Comparison of ENCODE assay signal across 14 cellular contexts in the genomic region with DNA sequence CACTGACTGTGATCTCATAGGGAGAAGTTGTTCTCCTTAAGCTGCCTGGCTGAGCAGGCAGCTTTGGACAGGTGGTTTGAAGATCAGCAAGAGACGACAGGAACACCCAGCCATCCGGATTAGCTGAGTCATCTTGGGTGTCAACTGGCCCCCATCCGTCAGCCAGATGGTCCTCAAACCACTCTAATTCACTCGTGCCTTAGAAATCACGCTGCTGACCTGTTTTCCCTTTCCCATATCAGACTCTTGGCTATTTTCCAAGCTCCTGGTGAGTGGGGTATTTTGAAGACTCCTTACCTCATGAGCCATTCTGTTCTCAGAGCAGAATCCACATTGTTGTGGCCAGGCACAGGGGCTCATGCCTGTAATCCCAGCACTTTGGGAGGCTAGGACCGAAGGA.
DNase-seq lines count a peak whose midpoint lies in the region; ATAC-seq and TF ChIP-seq lines count a peak whose summit lies in the region.
"Had no signal": no experiment of that assay in that cellular context is flagged by ENCODE, and none has a peak within 500 bp of the region (broad histone marks: within the 10 kb centered on the region; RNA-seq: fewer than 3 reads in every experiment).

No MANE protein-coding gene starts in this region.

- POLR2A ChIA-PET in CD4-positive, alpha-beta T cell (lab: Charles Lee): no interaction called here

- no peak overlapping the region for H3K27ac Mint-ChIP-seq in chondrocyte (ENCODE audit: unreplicated experiment)
- H3K27ac Mint-ChIP-seq in CD4-positive, alpha-beta T cell: no peak overlapping the region
- H3K27ac Mint-ChIP-seq: activated T-helper 2 cell treated with anti-CD3 and anti-CD28 coated beads, Interferon-gamma antibody, Interleukin-2, Interleukin-4, amounts not matched to agents 10 μg/mL and 5 μg/mL and 100 μg/mL, durations not matched to agents 14 hours and 24 hours and 36 hours; HFFc6; IgD-negative memory B cell had no signal

- H3K9ac ChIP-seq in HUES64 (ENCODE audit: low read depth, low read length): no peak overlapping the region

- WGBS in HUES64: 62% methylated on average over 6 of the region's 6 CpGs

- H3K4me1 ChIP-seq in HUES64 (ENCODE audit: insufficient read depth, low read length): peaks cover 25% of the 10 kb centered on the region

- DNase-seq in D341Med (ENCODE audit: low spot score) (peak; percentile 78), SK-N-DZ (ENCODE audit: low spot score) (peak; percentile 17), iris pigment epithelial cell (ENCODE audit: low read depth) (peak; percentile 38), chondrocyte (ENCODE audit: low spot score) (no peak), UCSD-AML1 (lab: John Stamatoyannopoulos, UW; ENCODE audit: unreplicated experiment) (no peak)
- DNase-seq in CD4-positive, alpha-beta T cell: no peak
- DNase-seq: CD4-positive, alpha-beta memory T cell; HFFc6; nucleus accumbens; trophoblast cell had no signal

- no peaks in the 10 kb centered on the region for H3K9me3 Mint-ChIP-seq in chondrocyte (ENCODE audit: low read depth)
- no peaks in the 10 kb centered on the region for H3K9me3 Mint-ChIP-seq in CD4-positive, alpha-beta T cell
- H3K9me3 Mint-ChIP-seq: activated T-helper 2 cell treated with anti-CD3 and anti-CD28 coated beads, Interferon-gamma antibody, Interleukin-2, Interleukin-4, amounts not matched to agents 10 μg/mL and 5 μg/mL and 100 μg/mL, durations not matched to agents 14 hours and 24 hours and 36 hours; CD4-positive, alpha-beta memory T cell; IgD-negative memory B cell had no signal

- no peaks in the 10 kb centered on the region for H3K9me3 ChIP-seq in HUES64 (ENCODE audit: insufficient read depth, low read depth, low read length)
- H3K9me3 ChIP-seq in CD4-positive, alpha-beta T cell (ENCODE audit: control insufficient read depth, low read length): no peaks in the 10 kb centered on the region

- TF ChIP-seq CTCF in chondrocyte (IDR thresholded peaks at IDR 0.05): no peak
- no peak for TF ChIP-seq CTCF in CD4-positive, alpha-beta T cell (IDR thresholded peaks at IDR 0.05)

- intact Hi-C loops in CD4-positive, alpha-beta T cell (cut with DNase I, micrococcal nuclease): no loop called here

- H3K27ac ChIP-seq in HUES64 (ENCODE audit: low read depth, low read length): 0 out of 2 replicates have a peak overlapping the region, but pooled peaks have one; percentile 1
- no peak overlapping the region for H3K27ac ChIP-seq in CD4-positive, alpha-beta T cell (ENCODE audit: low read depth, low read length)

- ATAC-seq in GM18519 (IDR thresholded peaks at IDR 0.05; ENCODE audit: low FRiP score, unreplicated experiment): no peak
- no peak for ATAC-seq in CD4-positive, alpha-beta T cell (ENCODE audit: poor library complexity)

- H3K36me3 ChIP-seq in HUES64 (ENCODE audit: insufficient read depth, low read length): no peaks in the 10 kb centered on the region

- H3K4me3 Mint-ChIP-seq in chondrocyte (ENCODE audit: unreplicated experiment): no peak overlapping the region
- H3K4me3 Mint-ChIP-seq in CD4-positive, alpha-beta T cell: no peak overlapping the region
- H3K4me3 Mint-ChIP-seq: CD4-positive, alpha-beta memory T cell; HFFc6; IgD-negative memory B cell had no signal

- H3K4me3 ChIP-seq in HUES64 (ENCODE audit: low read length): no peak overlapping the region

- H3K4me1 Mint-ChIP-seq in chondrocyte (ENCODE audit: low read depth): peaks cover 5% of the 10 kb centered on the region
- H3K4me1 Mint-ChIP-seq in CD4-positive, alpha-beta T cell (ENCODE audit: low read depth): no peaks in the 10 kb centered on the region
- H3K4me1 Mint-ChIP-seq: CD4-positive, alpha-beta memory T cell; IgD-negative memory B cell had no signal

- peaks cover 1% of the 10 kb centered on the region for H3K36me3 Mint-ChIP-seq in chondrocyte (ENCODE audit: low read depth)
- peaks cover 48% of the 10 kb centered on the region for H3K36me3 Mint-ChIP-seq in CD4-positive, alpha-beta T cell (ENCODE audit: low read depth)

- H3K27me3 ChIP-seq in HUES64 (ENCODE audit: insufficient read depth, low read length): no peaks in the 10 kb centered on the region
- H3K27me3 ChIP-seq in CD4-positive, alpha-beta T cell (ENCODE audit: control insufficient read depth, insufficient read depth, low read length): no peaks in the 10 kb centered on the region

- H3K27me3 Mint-ChIP-seq in chondrocyte (ENCODE audit: low read depth): no peaks in the 10 kb centered on the region
- no peaks in the 10 kb centered on the region for H3K27me3 Mint-ChIP-seq in CD4-positive, alpha-beta T cell
- H3K27me3 Mint-ChIP-seq: CD4-positive, alpha-beta memory T cell; IgD-negative memory B cell had no signal

- CTCF ChIA-PET in CD4-positive, alpha-beta T cell (lab: Charles Lee): no interaction called here

Comparison
In these comparisons a context has a peak if more than half of its experiments do, and no peak if none do; other contexts are left out.
1. DNase-seq: peak in D341Med (single experiment), SK-N-DZ (single experiment) and iris pigment epithelial cell (single experiment); none in chondrocyte (single experiment), CD4-positive, alpha-beta T cell (0 of 10) and UCSD-AML1 (single experiment).